17 cellular contexts compared by ENCODE assay signal in genomic region chr14:37326434-37326833, GRCh38.
DNase-seq lines count a peak whose midpoint lies in the region; ATAC-seq and TF ChIP-seq lines count a peak whose summit lies in the region.
"Had no signal": no experiment of that assay in that cellular context is flagged by ENCODE, and none has a peak within 500 bp of the region (broad histone marks: within the 10 kb centered on the region; RNA-seq: fewer than 3 reads in every experiment).

No MANE protein-coding gene starts in this region.

- H3K27me3 Mint-ChIP-seq in Caco-2 (ENCODE audit: insufficient read depth, unreplicated experiment) = no peaks in the 10 kb centered on the region
- H3K27me3 Mint-ChIP-seq in activated T-cell treated with anti-CD3 and anti-CD28 coated beads, Interleukin-2, amount 50 U/mL, for 24 hours = no peaks in the 10 kb centered on the region
- H3K27me3 Mint-ChIP-seq: B cell; CD4-positive, alpha-beta T cell had no signal

- H3K23ac ChIP-seq in neuronal stem cell (ENCODE audit: low read depth, low read length, poor library complexity) = no peak overlapping the region

- intact Hi-C loops in Caco-2 (cut with micrococcal nuclease; ENCODE audit: unreplicated experiment) = loop anchor here (5.0 kb wide), 2 partner anchors 79 to 241 kb away; no protein-coding TSS in a partner anchor

- H3K18ac ChIP-seq in neuronal stem cell (ENCODE audit: low read length) = peak overlapping the region; percentile 70

- no TSS peak for BruUV-seq in Caco-2 (replicated peaks; lab: Mats Ljungman, UMichigan)

- H3K27ac Mint-ChIP-seq in Caco-2 (ENCODE audit: unreplicated experiment) = peak overlapping the region; percentile 53
- H3K27ac Mint-ChIP-seq in activated T-cell treated with anti-CD3 and anti-CD28 coated beads, Interleukin-2, amount 50 U/mL, for 24 hours = no peak overlapping the region
- H3K27ac Mint-ChIP-seq: B cell; CD4-positive, alpha-beta T cell; CD8-positive, alpha-beta T cell had no signal

- H4K8ac ChIP-seq in neuronal stem cell (ENCODE audit: low read depth, low read length) = no peak overlapping the region

- H4K91ac ChIP-seq in neuronal stem cell (ENCODE audit: low read depth, low read length, poor library complexity) = no peak overlapping the region

- no peak overlapping the region for H2BK5ac ChIP-seq in neuronal stem cell (ENCODE audit: low read length)

- CTCF ChIA-PET in Caco-2 (lab: Charles Lee) = no interaction called here

- peaks cover 23% of the 10 kb centered on the region for H3K4me1 ChIP-seq in Caco-2
- H3K4me1 ChIP-seq in neuronal stem cell (ENCODE audit: control insufficient read depth in 2 of 2, insufficient read depth in 1 of 2, low read depth in 1 of 2, low read length in 2 of 2) = no peaks in the 10 kb centered on the region
- H3K4me1 ChIP-seq: BLaER1 treated with 17β-estradiol and CSF1 and Interleukin-3, amounts not matched to agents 10 nM and 100 nM had no signal

- H2AK5ac ChIP-seq in neuronal stem cell (ENCODE audit: low read depth, low read length) = no peak overlapping the region

- no peak overlapping the region for H2AFZ ChIP-seq in neuronal stem cell (ENCODE audit: low read length)

- POLR2A ChIA-PET in Caco-2 (lab: Charles Lee) = no interaction called here

- TF ChIP-seq CTCF in Caco-2 (IDR thresholded peaks at IDR 0.05; ENCODE audit: insufficient read depth in 1 of 2, low read depth in 1 of 2, low read length in 1 of 2, severe bottlenecking in 1 of 2, unreplicated experiment in 1 of 2) = no peak

- H2BK120ac ChIP-seq in neuronal stem cell (ENCODE audit: low read depth, low read length) = no peak overlapping the region

- H3K9me3 Mint-ChIP-seq in Caco-2 (ENCODE audit: unreplicated experiment) = peaks cover 17% of the 10 kb centered on the region
- H3K9me3 Mint-ChIP-seq in activated T-cell treated with anti-CD3 and anti-CD28 coated beads, Interleukin-2, amount 50 U/mL, for 24 hours = peaks cover 5% of the 10 kb centered on the region

- no CpG with 5 or more reads among the region's 1 CpG for WGBS in neuronal stem cell (ENCODE audit: extremely low coverage in 2 of 2, insufficient read length in 2 of 2, insufficient replicate concordance in 1 of 2), 2 donors

- H3K36me3 ChIP-seq in Caco-2 (ENCODE audit: control insufficient read depth, insufficient read depth, low read length) (peaks cover 3% of the 10 kb centered on the region; the same call in 1 of the 2 replicates), neuronal stem cell (replicated peaks in 1 of 2; ENCODE audit: control insufficient read depth in 2 of 2, insufficient read depth in 2 of 2, low read length in 2 of 2) (no peaks in the 10 kb centered on the region)
- H3K36me3 ChIP-seq: BLaER1 treated with 17β-estradiol and CSF1 and Interleukin-3, amounts not matched to agents 10 nM and 100 nM had no signal

- peaks cover 15% of the 10 kb centered on the region for H3K4me1 Mint-ChIP-seq in Caco-2 (ENCODE audit: low read depth, unreplicated experiment)
- H3K4me1 Mint-ChIP-seq in activated T-cell treated with anti-CD3 and anti-CD28 coated beads, Interleukin-2, amount 50 U/mL, for 24 hours (ENCODE audit: low read depth) = no peaks in the 10 kb centered on the region
- H3K4me1 Mint-ChIP-seq: B cell had no signal

- no peak overlapping the region for H3K4me3 ChIP-seq in Caco-2 (ENCODE audit: low read depth, low read length)
- no peak overlapping the region for H3K4me3 ChIP-seq in neuronal stem cell (ENCODE audit: low read length in 2 of 2)
- H3K4me3 ChIP-seq: A549; BLaER1 treated with 17β-estradiol and CSF1 and Interleukin-3, amounts not matched to agents 10 nM and 100 nM had no signal

- H3K27me3 ChIP-seq in Caco-2 (replicated peaks; ENCODE audit: control insufficient read depth, insufficient read depth, low read length) (no peaks in the 10 kb centered on the region), neuronal stem cell (ENCODE audit: control insufficient read depth in 3 of 3, insufficient read depth in 3 of 3, low read depth in 1 of 3, low read length in 3 of 3) (no peaks in the 10 kb centered on the region)
- H3K27me3 ChIP-seq: BLaER1 treated with 17β-estradiol and CSF1 and Interleukin-3, amounts not matched to agents 10 nM and 100 nM had no signal

- ATAC-seq in left lobe of liver = peak; percentile 64
- ATAC-seq: A549; CD8-positive, alpha-beta T cell had no signal

- H3K14ac ChIP-seq in neuronal stem cell (ENCODE audit: low read length) = peak overlapping the region; percentile 63

- no peaks in the 10 kb centered on the region for H3K79me1 ChIP-seq in neuronal stem cell (ENCODE audit: low read depth, low read length)

- no peak for DNase-seq in Caco-2
- no peak for DNase-seq in left lobe of liver (ENCODE audit: low spot score)
- no peak for DNase-seq in neuronal stem cell (ENCODE audit: low spot score)
- no peak for DNase-seq in activated T-cell treated with anti-CD3 and anti-CD28 coated beads, Interleukin-2, amount 50 U/mL, for 24 hours
- DNase-seq in COLO668 (lab: John Stamatoyannopoulos, UW; ENCODE audit: unreplicated experiment) = no peak
- DNase-seq: AML-193; Calu3; CD4-positive, alpha-beta T cell; CD8-positive, alpha-beta T cell; COR-L47; DMS79 treated with DMSO at 0.1 percent for 48 hours; GF-D8 had no signal

- H3K4me3 Mint-ChIP-seq in Caco-2 (ENCODE audit: unreplicated experiment) = no peak overlapping the region
- H3K4me3 Mint-ChIP-seq in activated T-cell treated with anti-CD3 and anti-CD28 coated beads, Interleukin-2, amount 50 U/mL, for 24 hours = no peak overlapping the region
- H3K4me3 Mint-ChIP-seq: B cell; CD4-positive, alpha-beta T cell; CD8-positive, alpha-beta T cell had no signal

- no peak overlapping the region for H3K4me2 ChIP-seq in neuronal stem cell (ENCODE audit: insufficient read depth, low read length, poor library complexity, severe bottlenecking)
- H3K4me2 ChIP-seq: A549; BLaER1 treated with 17β-estradiol and CSF1 and Interleukin-3, amounts not matched to agents 10 nM and 100 nM had no signal

- H3K36me3 Mint-ChIP-seq in Caco-2 (ENCODE audit: insufficient read depth, unreplicated experiment) = peaks cover 25% of the 10 kb centered on the region
- no peaks in the 10 kb centered on the region for H3K36me3 Mint-ChIP-seq in activated T-cell treated with anti-CD3 and anti-CD28 coated beads, Interleukin-2, amount 50 U/mL, for 24 hours (ENCODE audit: low read depth)
- H3K36me3 Mint-ChIP-seq: CD8-positive, alpha-beta T cell had no signal

- H2BK15ac ChIP-seq in neuronal stem cell (ENCODE audit: low read length) = no peak overlapping the region

- no peak overlapping the region for H2BK12ac ChIP-seq in neuronal stem cell (ENCODE audit: low read length)

- H3K9me3 ChIP-seq in Caco-2 (peaks cover 3% of the 10 kb centered on the region), neuronal stem cell (replicated peaks in 1 of 2; ENCODE audit: control insufficient read depth in 2 of 2, insufficient read depth in 1 of 2, low read depth in 1 of 2, low read length in 2 of 2) (peaks cover 0 to 8% of the 10 kb centered on the region in 2 donors)

- no peak overlapping the region for H3K4ac ChIP-seq in neuronal stem cell (ENCODE audit: low read length)

- no peak overlapping the region for H3K9ac ChIP-seq in neuronal stem cell (ENCODE audit: low read depth, low read length, poor library complexity)
- H3K9ac ChIP-seq: BLaER1 treated with 17β-estradiol and CSF1 and Interleukin-3, amounts not matched to agents 10 nM and 100 nM had no signal

- no peak overlapping the region for H3K27ac ChIP-seq in neuronal stem cell (replicated peaks; ENCODE audit: low read length)
- H3K27ac ChIP-seq: 22Rv1; A549; BLaER1 treated with 17β-estradiol and CSF1 and Interleukin-3, amounts not matched to agents 10 nM and 100 nM; C4-2B had no signal
